Comparison of ENCODE assay signal across 22 cellular contexts in the genomic region with DNA sequence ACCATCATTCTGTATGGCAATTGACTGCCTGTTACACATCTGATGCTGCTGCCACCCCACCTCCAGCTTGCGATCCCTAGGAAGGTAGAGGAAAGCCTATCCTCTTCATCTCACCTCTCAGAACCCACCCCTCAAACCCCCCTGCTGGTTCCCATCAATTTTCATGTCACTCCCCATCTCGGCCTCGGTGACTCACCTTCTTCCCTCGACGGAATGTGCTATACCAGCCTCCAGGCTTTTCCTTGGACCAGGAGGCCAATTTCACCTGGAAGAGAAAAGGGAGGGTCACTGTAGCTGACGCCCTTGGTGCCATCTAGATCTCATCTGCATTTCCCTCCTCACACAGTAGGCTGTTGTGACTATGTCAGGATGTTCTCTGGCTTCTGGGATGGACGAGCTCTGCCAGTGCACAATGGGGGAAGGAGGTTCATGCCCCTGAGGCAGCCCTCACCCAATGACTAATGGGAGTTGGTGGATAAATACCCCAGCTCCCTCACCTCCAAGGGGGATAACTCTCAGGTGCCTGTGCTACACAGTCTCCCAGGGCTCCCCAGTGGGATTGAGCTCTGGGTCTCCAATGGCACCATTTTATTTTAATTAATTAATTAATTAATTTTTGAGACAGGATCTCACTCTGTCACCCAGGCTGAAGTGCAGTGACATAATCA. TPM values are rescaled to one million over a fixed set of nuclear protein-coding genes. Genes with fewer than 3 reads are reported as not detected.
"Had no signal": no experiment of that assay in that cellular context is flagged by ENCODE, and none has a peak within 500 bp of the region (broad histone marks: within the 10 kb centered on the region; RNA-seq: fewer than 3 reads in every experiment).

No MANE protein-coding gene starts in this region.

- ATAC-seq: K562 had no signal

- DNase-seq: Kasumi-1, MM.1S, NCI-H1048, NCI-H1105, NCI-H1417, NCI-H1436 treated with DMSO at 0.1 percent for 48 hours, NCI-H1694, NCI-H187 treated with DMSO at 0.1 percent for 48 hours, NCI-H2029 treated with DMSO at 0.1 percent for 48 hours, NCI-H2171 treated with DMSO at 0.1 percent for 48 hours, NCI-H345, NCI-H446 treated with DMSO at 0.1 percent for 48 hours, NCI-H524, NCI-H526 treated with DMSO at 0.1 percent for 48 hours, NCI-H748 treated with DMSO at 0.1 percent for 48 hours, Right ventricle myocardium superior, RPMI8226, SIG-M5 had no signal

- H3K27ac Mint-ChIP-seq: IgD-negative memory B cell had no signal

- H3K4me1 Mint-ChIP-seq: IgD-negative memory B cell had no signal

- H3K36me3 Mint-ChIP-seq: IgD-negative memory B cell had no signal

- H3K4me3 Mint-ChIP-seq: IgD-negative memory B cell had no signal

RNA-seq across cellular contexts. Expression of gene COL5A3, which starts 47.5 kb away (rescaled TPM):
- total RNA-seq: M059J had no signal

RNA-seq across cellular contexts. Expression of gene RDH8, which starts 50.5 kb away (rescaled TPM):
- total RNA-seq: K562, M059J, Right ventricle myocardium superior, SJSA1 had no signal
